In genomic region chr2:39688181-39688580, GRCh38 we compare ENCODE assay signal across 1 cellular context.
TF ChIP-seq lines count a peak whose summit lies in the region.

No MANE protein-coding gene starts in this region.

TF ChIP-seq in SK-N-SH, 30 proteins besides CTCF, POLR2A, EP300 and RAD21 (continued from another document):
- TF ChIP-seq SMC3 (IDR thresholded peaks at IDR 0.05; ENCODE audit: low read depth, low read length) = no peak
- TF ChIP-seq IRF3 (IDR thresholded peaks at IDR 0.05; ENCODE audit: low read depth, low read length) = no peak
- no peak for TF ChIP-seq TCF12 (IDR thresholded peaks at IDR 0.05)
- no peak for TF ChIP-seq MXI1 (IDR thresholded peaks at IDR 0.05; ENCODE audit: low read depth, low read length)
- TF ChIP-seq FOXM1 (IDR thresholded peaks at IDR 0.05; ENCODE audit: low read depth) = no peak
- TF ChIP-seq RCOR1 (IDR thresholded peaks at IDR 0.05; ENCODE audit: low read length) = no peak
- no peak for TF ChIP-seq USF1 (IDR thresholded peaks at IDR 0.05; ENCODE audit: borderline replicate concordance, low read depth)
- TF ChIP-seq NRF1 (IDR thresholded peaks at IDR 0.05; ENCODE audit: low read depth, low read length) = no peak
- TF ChIP-seq RFX5 (IDR thresholded peaks at IDR 0.05; ENCODE audit: low read length) = no peak
- TF ChIP-seq ELF1 (IDR thresholded peaks at IDR 0.05) = no peak
- no peak for TF ChIP-seq FOXJ3 (CRISPR knock-in tag; IDR thresholded peaks at IDR 0.05)
- no peak for TF ChIP-seq MEF2A (IDR thresholded peaks at IDR 0.05; ENCODE audit: borderline replicate concordance, low read depth)
- TF ChIP-seq GABPA (IDR thresholded peaks at IDR 0.05; ENCODE audit: low read depth) = no peak
- TF ChIP-seq YY1 (IDR thresholded peaks at IDR 0.05; ENCODE audit: low read depth) = no peak
- no peak for TF ChIP-seq RXRA (IDR thresholded peaks at IDR 0.05; ENCODE audit: borderline replicate concordance, low read depth)
- TF ChIP-seq, protein P1, sequence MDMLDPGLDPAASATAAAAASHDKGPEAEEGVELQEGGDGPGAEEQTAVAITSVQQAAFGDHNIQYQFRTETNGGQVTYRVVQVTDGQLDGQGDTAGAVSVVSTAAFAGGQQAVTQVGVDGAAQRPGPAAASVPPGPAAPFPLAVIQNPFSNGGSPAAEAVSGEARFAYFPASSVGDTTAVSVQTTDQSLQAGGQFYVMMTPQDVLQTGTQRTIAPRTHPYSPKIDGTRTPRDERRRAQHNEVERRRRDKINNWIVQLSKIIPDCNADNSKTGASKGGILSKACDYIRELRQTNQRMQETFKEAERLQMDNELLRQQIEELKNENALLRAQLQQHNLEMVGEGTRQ (IDR thresholded peaks at IDR 0.05; ENCODE audit: borderline replicate concordance, low read depth, low read length) = no peak
- TF ChIP-seq FOSL2 (IDR thresholded peaks at IDR 0.05; ENCODE audit: borderline replicate concordance, low read depth) = no peak
- TF ChIP-seq, protein P2, sequence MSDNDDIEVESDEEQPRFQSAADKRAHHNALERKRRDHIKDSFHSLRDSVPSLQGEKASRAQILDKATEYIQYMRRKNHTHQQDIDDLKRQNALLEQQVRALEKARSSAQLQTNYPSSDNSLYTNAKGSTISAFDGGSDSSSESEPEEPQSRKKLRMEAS (IDR thresholded peaks at IDR 0.05; ENCODE audit: low read depth) = no peak
- no peak for TF ChIP-seq JUND (IDR thresholded peaks at IDR 0.05)
